Comparison of ENCODE assay signal across 15 cellular contexts in the genomic region with DNA sequence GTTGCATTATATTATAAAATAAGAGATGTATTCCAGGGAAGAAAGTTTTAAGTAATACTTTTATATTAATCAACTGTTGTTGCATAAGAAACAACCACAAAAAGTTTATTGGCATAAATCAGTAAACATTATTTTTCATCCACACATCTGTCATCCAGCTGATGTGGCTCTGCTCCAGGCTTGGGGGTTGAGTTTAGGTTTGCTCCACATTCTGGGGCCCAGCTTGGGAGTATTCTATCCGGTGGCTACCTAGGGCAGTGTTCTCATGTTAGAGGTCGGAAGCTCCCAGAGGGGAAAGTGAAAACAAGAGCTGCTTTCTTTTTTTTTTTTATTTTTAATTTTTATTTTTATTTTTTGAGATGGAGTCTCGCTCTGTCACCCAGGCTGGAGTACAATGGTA.
DNase-seq lines count a peak whose midpoint lies in the region; ATAC-seq and TF ChIP-seq lines count a peak whose summit lies in the region.
"Had no signal": no experiment of that assay in that cellular context is flagged by ENCODE, and none has a peak within 500 bp of the region (broad histone marks: within the 10 kb centered on the region; RNA-seq: fewer than 3 reads in every experiment).

No MANE protein-coding gene starts in this region.

- peak; percentile 33 to 36 for ATAC-seq in gastrocnemius medialis

- CTCF ChIA-PET in Caco-2 (lab: Charles Lee) = no interaction called here

- H3K27ac Mint-ChIP-seq in Caco-2 (ENCODE audit: unreplicated experiment) = no peak overlapping the region
- H3K27ac Mint-ChIP-seq: B cell; CD4-positive, alpha-beta memory T cell had no signal

- no peaks in the 10 kb centered on the region for H3K36me3 ChIP-seq in gastrocnemius medialis
- H3K36me3 ChIP-seq in Caco-2 (ENCODE audit: control insufficient read depth, insufficient read depth, low read length) = no peaks in the 10 kb centered on the region

- no peak for TF ChIP-seq CTCF in gastrocnemius medialis (IDR thresholded peaks at IDR 0.05 in 4 of 5, conservative IDR thresholded peaks at IDR 0.05 in 1 of 5)
- TF ChIP-seq CTCF in Caco-2 (IDR thresholded peaks at IDR 0.05; ENCODE audit: insufficient read depth in 1 of 2, low read depth in 1 of 2, low read length in 1 of 2, severe bottlenecking in 1 of 2, unreplicated experiment in 1 of 2) = no peak

- in situ Hi-C loops in gastrocnemius medialis (cut with MboI; ENCODE audit: low sequenced_read_pairs in 4 of 4) = no loop called here

- H3K9me3 Mint-ChIP-seq in Caco-2 (ENCODE audit: unreplicated experiment) = no peaks in the 10 kb centered on the region

- peaks cover 13% of the 10 kb centered on the region for H3K4me1 Mint-ChIP-seq in Caco-2 (ENCODE audit: low read depth, unreplicated experiment)
- H3K4me1 Mint-ChIP-seq: B cell; CD4-positive, alpha-beta memory T cell had no signal

- no peak overlapping the region for H3K27ac ChIP-seq in gastrocnemius medialis
- H3K27ac ChIP-seq: C4-2B had no signal

- H3K36me3 Mint-ChIP-seq in Caco-2 (ENCODE audit: insufficient read depth, unreplicated experiment) = no peaks in the 10 kb centered on the region
- H3K36me3 Mint-ChIP-seq: CD4-positive, alpha-beta memory T cell had no signal

- POLR2A ChIA-PET in Caco-2 (lab: Charles Lee) = no interaction called here

- no peak for TF ChIP-seq POLR2A in gastrocnemius medialis (IDR thresholded peaks at IDR 0.05)

- H3K4me3 Mint-ChIP-seq in Caco-2 (ENCODE audit: unreplicated experiment) = no peak overlapping the region
- H3K4me3 Mint-ChIP-seq: B cell; CD4-positive, alpha-beta memory T cell had no signal

- no peaks in the 10 kb centered on the region for H3K27me3 ChIP-seq in gastrocnemius medialis
- H3K27me3 ChIP-seq in Caco-2 (replicated peaks; ENCODE audit: control insufficient read depth, insufficient read depth, low read length) = no peaks in the 10 kb centered on the region

- DNase-seq in AG20443 (ENCODE audit: low spot score) = peak; percentile 18
- peak; percentile 21 for DNase-seq in amniotic epithelial cell (ENCODE audit: low read depth)
- DNase-seq in fibroblast of peridontal ligament (ENCODE audit: extremely low read depth) = peak; percentile 2
- DNase-seq in gastrocnemius medialis = peak; percentile 18 to 39
- DNase-seq in NCI-H2081 (lab: John Stamatoyannopoulos, UW) = no peak
- no peak for DNase-seq in HUDEP-2 (lab: John Stamatoyannopoulos, UW; ENCODE audit: unreplicated experiment in 76 of 76)
- no peak for DNase-seq in HCEC 1CT
- DNase-seq in Caco-2 = no peak
- DNase-seq: CD4-positive, alpha-beta memory T cell; DND-41; GDM1; IMR-90; KBM-7 had no signal

- H3K9me3 ChIP-seq in gastrocnemius medialis (no peaks in the 10 kb centered on the region), Caco-2 (no peaks in the 10 kb centered on the region)

- intact Hi-C loops in gastrocnemius medialis (cut with DNase I; ENCODE audit: low total_unique reads) = no loop called here
- intact Hi-C loops in Caco-2 (cut with micrococcal nuclease; ENCODE audit: unreplicated experiment) = loop anchor here (10.0 kb wide), 1 partner anchor 169 kb away; no protein-coding TSS in a partner anchor

- H3K4me1 ChIP-seq in gastrocnemius medialis = no peaks in the 10 kb centered on the region
- peaks cover 16% of the 10 kb centered on the region; the same call in 1 of the 2 replicates for H3K4me1 ChIP-seq in Caco-2

- no peaks in the 10 kb centered on the region for H3K27me3 Mint-ChIP-seq in Caco-2 (ENCODE audit: insufficient read depth, unreplicated experiment)
- H3K27me3 Mint-ChIP-seq: CD4-positive, alpha-beta memory T cell had no signal

- H3K4me3 ChIP-seq in gastrocnemius medialis (no peak overlapping the region), Caco-2 (ENCODE audit: low read depth, low read length) (no peak overlapping the region)

- no TSS peak for BruUV-seq in Caco-2 (replicated peaks; lab: Mats Ljungman, UMichigan)

Comparison
In these comparisons a context has a peak if more than half of its experiments do, and no peak if none do; other contexts are left out.
1. DNase-seq: peak in AG20443 (single experiment), amniotic epithelial cell (single experiment), fibroblast of peridontal ligament (single experiment) and gastrocnemius medialis (2 of 2); none in NCI-H2081 (0 of 2), HUDEP-2 (0 of 76), HCEC 1CT (single experiment) and Caco-2 (0 of 2).